Comparison of ENCODE assay signal across 22 cellular contexts in the genomic region with DNA sequence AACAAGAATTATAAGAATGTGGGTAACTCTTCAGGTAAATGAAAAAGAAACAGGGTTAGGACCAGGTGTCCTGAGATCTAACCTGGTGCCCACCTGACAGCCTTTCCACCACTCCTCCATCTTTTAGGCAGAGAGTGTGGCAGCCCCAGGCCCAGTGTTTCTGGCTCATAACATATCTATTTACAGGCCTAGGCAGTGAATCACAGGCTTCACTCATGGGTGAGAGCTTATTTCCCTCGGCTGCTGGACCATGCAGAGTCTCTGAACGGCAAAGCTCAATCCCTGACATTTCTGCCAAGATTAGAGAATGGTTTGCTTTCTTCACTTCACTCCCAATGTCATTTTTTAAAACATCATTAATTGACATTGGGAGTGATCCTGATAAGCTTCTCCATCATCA.
"Had no signal": no experiment of that assay in that cellular context is flagged by ENCODE, and none has a peak within 500 bp of the region (broad histone marks: within the 10 kb centered on the region; RNA-seq: fewer than 3 reads in every experiment).

No MANE protein-coding gene starts in this region.

- H3K27ac ChIP-seq: brain microvascular endothelial cell, right lobe of liver, skin epidermis, tibial nerve had no signal

- H3K36me3 ChIP-seq: brain microvascular endothelial cell, right lobe of liver, tibial nerve had no signal

- H3K4me1 ChIP-seq: tibial nerve had no signal

- H3K4me3 ChIP-seq: mucosa of descending colon, right lobe of liver, skin epidermis, tibial nerve had no signal

- ATAC-seq: activated CD4-positive, alpha-beta T cell treated with anti-CD3 and anti-CD28 coated beads for 36 hours; activated CD8-positive, alpha-beta memory T cell treated with anti-CD3 and anti-CD28 coated beads, Interleukin-2, amount 10 ng/mL, durations not matched to agents 7 days and 5 days; activated CD8-positive, alpha-beta T cell treated with anti-CD3 and anti-CD28 coated beads, Interleukin-2, amount 10 ng/mL, durations not matched to agents 7 days and 5 days; activated naive CD4-positive, alpha-beta T cell treated with anti-CD3 and anti-CD28 coated beads, Interleukin-2, amount 50 U/mL, for 72 hours; esophagus mucosa; left ventricle myocardium superior; mucosa of descending colon; right lobe of liver; stimulated activated memory B cell treated with anti-CD40 and anti-IgM and Interleukin-4, amounts not matched to agents 10 μg/mL and 1 μg/mL and 100 μg/mL, for 72 hours; stimulated activated naive CD8-positive, alpha-beta T cell treated with anti-CD3 and anti-CD28 coated beads, Interleukin-15, amount 100 ng/mL, for 72 hours had no signal

- H3K9me3 ChIP-seq: mucosa of descending colon, right lobe of liver, tibial nerve had no signal

- H3K27me3 ChIP-seq: brain microvascular endothelial cell, right lobe of liver, tibial nerve had no signal

- DNase-seq: activated CD4-positive, alpha-beta T cell treated with anti-CD3 and anti-CD28 coated beads for 36 hours; activated CD4-positive, CD25-positive, alpha-beta regulatory T cell; activated CD8-positive, alpha-beta memory T cell treated with anti-CD3 and anti-CD28 coated beads, Interleukin-2, amount 10 ng/mL, durations not matched to agents 7 days and 5 days; activated CD8-positive, alpha-beta T cell treated with anti-CD3 and anti-CD28 coated beads, Interleukin-2, amount 10 ng/mL, durations not matched to agents 7 days and 5 days; activated naive CD4-positive, alpha-beta T cell; activated T-cell treated with anti-CD3 and anti-CD28 coated beads, Interleukin-2, amount 50 U/mL, for 48 hours; aorta; brain microvascular endothelial cell; foreskin melanocyte; left ventricle myocardium superior; mucosa of descending colon; right lobe of liver; stimulated activated CD4-positive, alpha-beta T cell treated with anti-CD3 and anti-CD28 coated beads, Interleukin-4, amount 100 ng/mL, for 4 hours; stimulated activated CD8-positive, alpha-beta memory T cell treated with anti-CD3 and anti-CD28 coated beads, Interleukin-4, amount 100 ng/mL, for 48 hours; stimulated activated naive CD8-positive, alpha-beta T cell treated with anti-CD3 and anti-CD28 coated beads, Interleukin-15, amount 100 ng/mL, for 72 hours; T-helper 1 cell had no signal

- FAIRE-seq: urothelium cell line had no signal
